ENCODE assay signal across 6 cellular contexts in genomic region chr11:93852242-93852641, GRCh38. TPM values are rescaled to one million over a fixed set of nuclear protein-coding genes. Genes with fewer than 3 reads are reported as not detected.
"Had no signal": no experiment of that assay in that cellular context is flagged by ENCODE, and none has a peak within 500 bp of the region (broad histone marks: within the 10 kb centered on the region; RNA-seq: fewer than 3 reads in every experiment).

No MANE protein-coding gene starts in this region.

- H3K4me3 ChIP-seq: GM23338, K562 had no signal

- DNase-seq: HCEC 1CT, IMR-90 had no signal

- H3K4me2 ChIP-seq: GM23338 had no signal

- ATAC-seq: GM23338, K562 had no signal

RNA-seq across cellular contexts. Expression of gene VSTM5, which starts 1.8 kb away (rescaled TPM):
- total RNA-seq: H9, HT-29, K562 had no signal
